11 cellular contexts compared by ENCODE assay signal in genomic region chr13:31773538-31773937, GRCh38. TPM values are rescaled to one million over a fixed set of nuclear protein-coding genes. Genes with fewer than 3 reads are reported as not detected.
DNase-seq lines count a peak whose midpoint lies in the region; ATAC-seq and TF ChIP-seq lines count a peak whose summit lies in the region.
"Had no signal": no experiment of that assay in that cellular context is flagged by ENCODE, and none has a peak within 500 bp of the region (broad histone marks: within the 10 kb centered on the region; RNA-seq: fewer than 3 reads in every experiment).

No MANE protein-coding gene starts in this region.

- no peak overlapping the region for H3K27ac ChIP-seq in left lung

- peak overlapping the region; percentile 84 for H3K4me3 Mint-ChIP-seq in HFFc6

- H3K36me3 ChIP-seq in left lung = no peaks in the 10 kb centered on the region

- TF ChIP-seq CTCF in AG10803 (conservative IDR thresholded peaks at IDR 0.05; ENCODE audit: low read length) (no peak), HFFc6 (IDR thresholded peaks at IDR 0.05) (no peak), astrocyte of the spinal cord (IDR thresholded peaks at IDR 0.05; ENCODE audit: low read depth, low read length) (no peak), left lung (IDR thresholded peaks at IDR 0.05) (no peak)

- in situ Hi-C loops in astrocyte of the spinal cord (cut with HindIII; ENCODE audit: low sequenced_read_pairs) = no loop called here

- intact Hi-C loops in left lung (cut with DNase I) = no loop called here
- intact Hi-C loops in head of caudate nucleus (cut with DNase I) = no loop called here

- H3K36me3 Mint-ChIP-seq in HFFc6 (ENCODE audit: low read depth) = no peaks in the 10 kb centered on the region

- peaks cover 0 to 7% of the 10 kb centered on the region in 2 donors for H3K4me1 ChIP-seq in left lung

- H3K9me3 Mint-ChIP-seq in HFFc6 = no peaks in the 10 kb centered on the region

- no peaks in the 10 kb centered on the region for H3K27me3 ChIP-seq in left lung

- peak overlapping the region; percentile 84 for H3K27ac Mint-ChIP-seq in HFFc6

- H3K4me3 ChIP-seq in AG10803 (ENCODE audit: low read length) (no peak overlapping the region), astrocyte of the spinal cord (ENCODE audit: low read depth, low read length) (no peak overlapping the region), left lung (no peak overlapping the region)

- DNase-seq in AG10803 (ENCODE audit: low read depth) (peak; percentile 84), HFFc6 (peak; percentile 74), astrocyte of the spinal cord (ENCODE audit: low read depth, low spot score) (peak; percentile 75), left lung (no peak), T-helper 9 cell (no peak), GM19238 (ENCODE audit: insufficient read length, low spot score) (no peak), head of caudate nucleus (no peak)
- DNase-seq in stimulated activated CD4-positive, alpha-beta T cell treated with anti-CD3 and anti-CD28 coated beads, Interleukin-4, amount 100 ng/mL, for 24 hours = no peak
- DNase-seq: caudate nucleus; hippocampal formation; stimulated activated CD4-positive, alpha-beta T cell treated with anti-CD3 and anti-CD28 coated beads, Interleukin-12 subunit alpha, Interleukin-12 subunit beta, amount 100 ng/mL, for 4 hours had no signal

- no peaks in the 10 kb centered on the region for H3K27me3 Mint-ChIP-seq in HFFc6 (ENCODE audit: insufficient read depth)

- no peaks in the 10 kb centered on the region for H3K9me3 ChIP-seq in left lung

- peaks cover 50% of the 10 kb centered on the region for H3K4me1 Mint-ChIP-seq in HFFc6 (ENCODE audit: low read depth)

- peak; percentile 52 for ATAC-seq in left lung

RNA-seq across cellular contexts. Expression of gene RXFP2, which starts 34.2 kb away (rescaled TPM):
- not detected for total RNA-seq in HFFc6 (2021; fragmentation: NEBNext Ultra II Directional; extraction: Animal tissue kit (Norgen Biotek cat#: 25700))
- total RNA-seq in left lung = not detected

Comparison
In these comparisons a context has a peak if more than half of its experiments do, and no peak if none do; other contexts are left out.
1. DNase-seq: peak in AG10803 (single experiment), HFFc6 (single experiment) and astrocyte of the spinal cord (single experiment); none in left lung (0 of 2), stimulated activated CD4-positive, alpha-beta T cell treated with anti-CD3 and anti-CD28 coated beads, Interleukin-4, amount 100 ng/mL, for 24 hours (single experiment), T-helper 9 cell (single experiment), GM19238 (single experiment) and head of caudate nucleus (0 of 42).